Comparison of ENCODE assay signal across 19 cellular contexts in the genomic region with DNA sequence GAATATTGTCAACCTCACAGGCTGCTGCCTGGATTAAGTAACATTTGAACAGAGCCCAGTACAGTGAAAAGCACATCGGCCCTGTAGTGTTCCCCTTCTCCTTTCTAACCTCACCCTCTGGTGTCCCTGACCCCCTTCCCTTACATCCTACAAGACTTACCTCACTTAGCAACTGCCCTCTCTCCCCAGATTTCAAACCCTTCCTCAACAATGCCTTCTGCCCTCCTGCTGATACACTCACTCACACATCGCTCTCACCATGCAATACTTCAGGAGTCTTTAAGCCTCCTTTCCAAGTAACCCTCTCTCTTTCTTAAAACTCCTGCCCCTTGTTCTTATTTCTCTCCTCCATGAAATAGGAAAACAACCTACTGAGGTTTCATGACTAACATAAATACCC. TPM values are rescaled to one million over a fixed set of nuclear protein-coding genes. Genes with fewer than 3 reads are reported as not detected.
DNase-seq lines count a peak whose midpoint lies in the region; ATAC-seq and TF ChIP-seq lines count a peak whose summit lies in the region.
"Had no signal": no experiment of that assay in that cellular context is flagged by ENCODE, and none has a peak within 500 bp of the region (broad histone marks: within the 10 kb centered on the region; RNA-seq: fewer than 3 reads in every experiment).

No MANE protein-coding gene starts in this region.

- H4K8ac ChIP-seq in IMR-90 (ENCODE audit: low read depth in 2 of 2, low read length in 2 of 2) = no peak overlapping the region

- no peak for TF ChIP-seq EP300 in sigmoid colon (IDR thresholded peaks at IDR 0.05)

- no peak overlapping the region for H4K91ac ChIP-seq in IMR-90 (ENCODE audit: insufficient read depth, low read depth, low read length)

- H3K14ac ChIP-seq in IMR-90 (replicated peaks; ENCODE audit: low read depth, low read length) = no peak overlapping the region; the same call in 1 of the 2 replicates

- H3K4me1 ChIP-seq in CD8-positive, alpha-beta T cell (ENCODE audit: insufficient read depth, low read length) = no peaks in the 10 kb centered on the region
- H3K4me1 ChIP-seq in IMR-90 (ENCODE audit: control insufficient read depth, insufficient read depth, low read length) (no peaks in the 10 kb centered on the region; the same call in 1 of the 2 replicates), sigmoid colon (peaks cover 0 to 7% (median 6%) of the 10 kb centered on the region in 4 donors)
- H3K4me1 ChIP-seq: psoas muscle, testis had no signal

- BruUV-seq in IMR-90 (replicated peaks; lab: Mats Ljungman, UMichigan) = no TSS peak

- no peak overlapping the region for H3K9ac ChIP-seq in IMR-90 (ENCODE audit: low read depth, low read length)

- ATAC-seq in CD8-positive, alpha-beta T cell = no peak
- ATAC-seq in IMR-90 (ENCODE audit: low read depth) (no peak), GM21515 (IDR thresholded peaks at IDR 0.05; ENCODE audit: unreplicated experiment) (no peak), HG02884 (IDR thresholded peaks at IDR 0.05; ENCODE audit: unreplicated experiment) (no peak)
- ATAC-seq in naive thymus-derived CD8-positive, alpha-beta T cell = no peak
- ATAC-seq: gastroesophageal sphincter, PC-3, psoas muscle had no signal

- no peaks in the 10 kb centered on the region for H3K27me3 Mint-ChIP-seq in CD8-positive, alpha-beta T cell (ENCODE audit: low read depth)
- H3K27me3 Mint-ChIP-seq in dendritic cell treated with granulocyte-macrophage colony-stimulating factor and Interleukin-4, amounts not matched to agents 40 ng/mL and 50 ng/mL, for 4 days = no peaks in the 10 kb centered on the region
- H3K27me3 Mint-ChIP-seq in naive thymus-derived CD8-positive, alpha-beta T cell = no peaks in the 10 kb centered on the region

- TF ChIP-seq CTCF in CD8-positive, alpha-beta T cell (IDR thresholded peaks at IDR 0.05) = no peak
- no peak for TF ChIP-seq CTCF in IMR-90 (conservative IDR thresholded peaks at IDR 0.05; ENCODE audit: low read depth, low read length)
- no peak for TF ChIP-seq CTCF in sigmoid colon (IDR thresholded peaks at IDR 0.05)

- no peak overlapping the region for H3K4me2 ChIP-seq in IMR-90 (ENCODE audit: low read depth, low read length)

- H3K9me3 Mint-ChIP-seq in CD8-positive, alpha-beta T cell = no peaks in the 10 kb centered on the region
- no peaks in the 10 kb centered on the region for H3K9me3 Mint-ChIP-seq in dendritic cell treated with granulocyte-macrophage colony-stimulating factor and Interleukin-4, amounts not matched to agents 40 ng/mL and 50 ng/mL, for 4 days
- no peaks in the 10 kb centered on the region for H3K9me3 Mint-ChIP-seq in naive thymus-derived CD8-positive, alpha-beta T cell

- POLR2A ChIA-PET in CD8-positive, alpha-beta T cell (lab: Charles Lee) = interaction anchor here (1.3 kb wide), 1 partner anchor 17 kb away, joined by 3 read pairs; no protein-coding TSS in a partner anchor
- POLR2A ChIA-PET in IMR-90 (lab: Charles Lee; ENCODE audit: unreplicated experiment) = no interaction called here
- POLR2A ChIA-PET in naive thymus-derived CD8-positive, alpha-beta T cell (lab: Charles Lee) = no interaction called here

- H3K36me3 ChIP-seq in CD8-positive, alpha-beta T cell (ENCODE audit: insufficient read depth, low read length) = peaks cover 9% of the 10 kb centered on the region
- H3K36me3 ChIP-seq in IMR-90 (ENCODE audit: control insufficient read depth, insufficient read depth, low read length) = peaks cover 18% of the 10 kb centered on the region
- H3K36me3 ChIP-seq in sigmoid colon = peaks cover 0 to 40% (median 18%) of the 10 kb centered on the region in 4 donors

- H2BK20ac ChIP-seq in IMR-90 (ENCODE audit: low read depth, low read length) = no peak overlapping the region

- peaks cover 33% of the 10 kb centered on the region for H4K20me1 ChIP-seq in IMR-90 (ENCODE audit: insufficient read depth, low read length)

- no peak overlapping the region for H2BK120ac ChIP-seq in IMR-90 (ENCODE audit: low read depth, low read length)

- intact Hi-C loops in CD8-positive, alpha-beta T cell (cut with DNase I, micrococcal nuclease) = no loop called here
- intact Hi-C loops in IMR-90 (cut with micrococcal nuclease) = no loop called here
- intact Hi-C loops in dendritic cell treated with granulocyte-macrophage colony-stimulating factor and Interleukin-4, amounts not matched to agents 40 ng/mL and 50 ng/mL, for 4 days (cut with micrococcal nuclease) = no loop called here
- intact Hi-C loops in sigmoid colon (cut with DNase I) = no loop called here

- H4K5ac ChIP-seq in IMR-90 (ENCODE audit: low read depth, low read length) = no peak overlapping the region

- H2AFZ ChIP-seq in IMR-90 (replicated peaks; ENCODE audit: low read length, poor library complexity) = no peak overlapping the region

- H3K79me1 ChIP-seq in IMR-90 (ENCODE audit: low read depth in 1 of 2, low read length in 2 of 2) = peaks cover 21 to 65% of the 10 kb centered on the region in 2 experiments

- peaks cover 15% of the 10 kb centered on the region; the same call in 1 of the 2 replicates for H3K9me1 ChIP-seq in IMR-90 (ENCODE audit: insufficient read depth, low read length)

- TF ChIP-seq RAD21 in IMR-90 (IDR thresholded peaks at IDR 0.05; ENCODE audit: low read length) = no peak

- peak overlapping the region; percentile 26; the same call in 1 of the 2 replicates for H3K23ac ChIP-seq in IMR-90 (ENCODE audit: low read depth, low read length)

- H2AK5ac ChIP-seq in IMR-90 (ENCODE audit: low read depth, low read length) = no peak overlapping the region

- H3K4me3 ChIP-seq in CD8-positive, alpha-beta T cell (ENCODE audit: low read depth, low read length) = no peak overlapping the region
- H3K4me3 ChIP-seq in IMR-90 (ENCODE audit: insufficient read depth, low read depth, low read length) (no peak overlapping the region), sigmoid colon (no peak overlapping the region)
- H3K4me3 ChIP-seq: gastroesophageal sphincter, psoas muscle, testis had no signal

- peak overlapping the region; percentile 47 for H3K27ac Mint-ChIP-seq in CD8-positive, alpha-beta T cell
- H3K27ac Mint-ChIP-seq in dendritic cell treated with granulocyte-macrophage colony-stimulating factor and Interleukin-4, amounts not matched to agents 40 ng/mL and 50 ng/mL, for 4 days = peak overlapping the region; percentile 2
- H3K27ac Mint-ChIP-seq in naive thymus-derived CD8-positive, alpha-beta T cell = peak overlapping the region in 8 of 10 donors; percentile 11 to 81 (median 58)

- H3K27me3 ChIP-seq in CD8-positive, alpha-beta T cell (ENCODE audit: insufficient read depth, low read length) = no peaks in the 10 kb centered on the region
- H3K27me3 ChIP-seq in IMR-90 (ENCODE audit: control insufficient read depth, insufficient read depth, low read length) = no peaks in the 10 kb centered on the region
- no peaks in the 10 kb centered on the region for H3K27me3 ChIP-seq in sigmoid colon
- H3K27me3 ChIP-seq: gastroesophageal sphincter, spleen, testis had no signal

- in situ Hi-C loops in IMR-90 (cut with MboI; ENCODE audit: low sequenced_read_pairs) = no loop called here

- no peak for DNase-seq in CD8-positive, alpha-beta T cell
- DNase-seq in IMR-90 = no peak
- DNase-seq in naive thymus-derived CD8-positive, alpha-beta T cell = no peak
- no peak for DNase-seq in SW 1271 (lab: John Stamatoyannopoulos, UW)
- DNase-seq in sigmoid colon = no peak
- DNase-seq: activated CD4-positive, alpha-beta T cell treated with anti-CD3 and anti-CD28 coated beads for 48 hours; dermis blood vessel endothelial cell; erythroblast; NCI-H1417 treated with DMSO at 0.1 percent for 48 hours; NCI-H2171; PC-3; psoas muscle; spleen; stimulated activated CD8-positive, alpha-beta memory T cell treated with anti-CD3 and anti-CD28 coated beads, Interleukin-4, amount 100 ng/mL, for 48 hours; testis had no signal

- dilution Hi-C loops in IMR-90 (cut with HindIII; ENCODE audit: low sequenced_read_pairs, unreplicated experiment) = no loop called here

- no peak overlapping the region for H2BK5ac ChIP-seq in IMR-90 (ENCODE audit: low read depth, low read length, poor library complexity, severe bottlenecking)

- no peak overlapping the region for H3K56ac ChIP-seq in IMR-90 (ENCODE audit: extremely low read depth, insufficient read depth, low read length)

- CTCF ChIA-PET in CD8-positive, alpha-beta T cell (lab: Charles Lee) = no interaction called here
- CTCF ChIA-PET in IMR-90 (lab: Yijun Ruan, JAX) = interaction anchor here (1.1 kb wide), 1 partner anchor 12 kb away, joined by 3 read pairs; no protein-coding TSS in a partner anchor

- no peak overlapping the region for H3K4me3 Mint-ChIP-seq in CD8-positive, alpha-beta T cell
- no peak overlapping the region for H3K4me3 Mint-ChIP-seq in dendritic cell treated with granulocyte-macrophage colony-stimulating factor and Interleukin-4, amounts not matched to agents 40 ng/mL and 50 ng/mL, for 4 days
- H3K4me3 Mint-ChIP-seq in naive thymus-derived CD8-positive, alpha-beta T cell = no peak overlapping the region

- WGBS in IMR-90 (ENCODE audit: extremely low coverage in 2 of 2, insufficient read length in 1 of 2), 2 experiments = 90% methylated on average over 2 of the region's 2 CpGs; no CpG with 5 or more reads in 1 of the 2 experiments
- 96 to 97% methylated on average over 2 of the region's 2 CpGs for WGBS in sigmoid colon, 2 donors

- no peak overlapping the region for H3K4ac ChIP-seq in IMR-90 (ENCODE audit: low read depth, low read length)

- H3K18ac ChIP-seq in IMR-90 (ENCODE audit: low read depth, low read length) = no peak overlapping the region

- no peak overlapping the region for H2AK9ac ChIP-seq in IMR-90 (replicated peaks; ENCODE audit: low read depth, low read length, poor library complexity)

- no peak overlapping the region for H2BK15ac ChIP-seq in IMR-90 (ENCODE audit: low read depth, low read length)

- TF ChIP-seq POLR2A in IMR-90 (IDR thresholded peaks at IDR 0.05; ENCODE audit: low read depth, low read length) (no peak), sigmoid colon (IDR thresholded peaks at IDR 0.05) (no peak)

- no peak overlapping the region for H3K27ac ChIP-seq in CD8-positive, alpha-beta T cell (ENCODE audit: low read depth, low read length)
- H3K27ac ChIP-seq in IMR-90 (ENCODE audit: insufficient read depth, low read length) = no peak overlapping the region
- no peak overlapping the region for H3K27ac ChIP-seq in sigmoid colon
- H3K27ac ChIP-seq: gastroesophageal sphincter, psoas muscle, testis had no signal

- H3K9me3 ChIP-seq in CD8-positive, alpha-beta T cell (ENCODE audit: low read length) = no peaks in the 10 kb centered on the region
- H3K9me3 ChIP-seq in IMR-90 (ENCODE audit: control insufficient read depth, insufficient read depth, low read length) (no peaks in the 10 kb centered on the region), sigmoid colon (no peaks in the 10 kb centered on the region)
- H3K9me3 ChIP-seq: gastroesophageal sphincter, psoas muscle, spleen, testis had no signal

- H3K36me3 Mint-ChIP-seq in CD8-positive, alpha-beta T cell = peaks cover 60% of the 10 kb centered on the region
- peaks cover 63% of the 10 kb centered on the region for H3K36me3 Mint-ChIP-seq in dendritic cell treated with granulocyte-macrophage colony-stimulating factor and Interleukin-4, amounts not matched to agents 40 ng/mL and 50 ng/mL, for 4 days (ENCODE audit: low read depth)
- peaks cover 0 to 73% (median 15%) of the 10 kb centered on the region in 3 donors for H3K36me3 Mint-ChIP-seq in naive thymus-derived CD8-positive, alpha-beta T cell

- H3K4me1 Mint-ChIP-seq in CD8-positive, alpha-beta T cell (ENCODE audit: low read depth) = peaks cover 35% of the 10 kb centered on the region
- H3K4me1 Mint-ChIP-seq in dendritic cell treated with granulocyte-macrophage colony-stimulating factor and Interleukin-4, amounts not matched to agents 40 ng/mL and 50 ng/mL, for 4 days (ENCODE audit: low read depth) = peaks cover 41% of the 10 kb centered on the region
- peaks cover 15 to 40% (median 32%) of the 10 kb centered on the region in 4 donors for H3K4me1 Mint-ChIP-seq in naive thymus-derived CD8-positive, alpha-beta T cell

RNA-seq across cellular contexts. Expression of gene ZZEF1, which starts 17.8 kb away (rescaled TPM):
- 10 to 100 TPM; 74.9 to 81.1 TPM for total RNA-seq in CD8-positive, alpha-beta T cell
- total RNA-seq in IMR-90 (2012; rRNA removed) (32.2 and 34.4 TPM in 2 replicates), sigmoid colon (10 to 100 TPM; 40.0 to 93.9 (median 46.5) TPM)
- polyA plus RNA-seq in IMR-90 (2012; rRNA removed) (11.4 and 13.3 TPM in 2 replicates), sigmoid colon (10 to 100 TPM; 11.4 to 56.0 (median 17.3) TPM)
- polyA plus RNA-seq in IMR-90 (2012; cell fraction: cytosol; rRNA removed) = 6.0 and 6.6 TPM in 2 replicates
- 28.8 and 34.0 TPM in 2 replicates for polyA plus RNA-seq in IMR-90 (2012; cell fraction: nucleus; rRNA removed; ENCODE audit: low replicate concordance)
- 10 to 100 TPM; 89.2 to 91.2 TPM for total RNA-seq in naive thymus-derived CD8-positive, alpha-beta T cell
- 1 to 10 TPM; 3.5 to 7.5 (median 3.7) TPM for polyA plus RNA-seq in naive thymus-derived CD8-positive, alpha-beta T cell

RNA-seq across cellular contexts. Expression of gene CYB5D2, which starts 18.0 kb away (rescaled TPM):
- 1 to 10 TPM; 2.4 to 4.7 TPM for total RNA-seq in CD8-positive, alpha-beta T cell
- total RNA-seq in IMR-90 (2012; rRNA removed) = 14.7 and 15.2 TPM in 2 replicates
- polyA plus RNA-seq in IMR-90 (2012; rRNA removed) = 22.2 and 23.6 TPM in 2 replicates
- 32.8 and 33.6 TPM in 2 replicates for polyA plus RNA-seq in IMR-90 (2012; cell fraction: cytosol; rRNA removed)
- polyA plus RNA-seq in IMR-90 (2012; cell fraction: nucleus; rRNA removed; ENCODE audit: low replicate concordance) = 9.0 and 14.1 TPM in 2 replicates
- total RNA-seq in naive thymus-derived CD8-positive, alpha-beta T cell = 10 to 100 TPM; 11.1 to 13.0 TPM
- 10 to 100 TPM; 13.7 to 17.3 (median 17.1) TPM for polyA plus RNA-seq in naive thymus-derived CD8-positive, alpha-beta T cell
- total RNA-seq in sigmoid colon = 10 to 100 TPM; 19.3 to 30.0 (median 21.5) TPM
- 10 to 100 TPM; 12.0 to 19.8 (median 12.3) TPM for polyA plus RNA-seq in sigmoid colon

Comparison
In these comparisons a context has a peak if more than half of its experiments do, and no peak if none do; other contexts are left out.
1. H3K27ac Mint-ChIP-seq: peak in every context shown above with its lines; median percentile 58 in naive thymus-derived CD8-positive, alpha-beta T cell; 47 in CD8-positive, alpha-beta T cell; 2 in dendritic cell treated with granulocyte-macrophage colony-stimulating factor and Interleukin-4, amounts not matched to agents 40 ng/mL and 50 ng/mL, for 4 days.